9 cellular contexts compared by ENCODE assay signal in the genomic region with DNA sequence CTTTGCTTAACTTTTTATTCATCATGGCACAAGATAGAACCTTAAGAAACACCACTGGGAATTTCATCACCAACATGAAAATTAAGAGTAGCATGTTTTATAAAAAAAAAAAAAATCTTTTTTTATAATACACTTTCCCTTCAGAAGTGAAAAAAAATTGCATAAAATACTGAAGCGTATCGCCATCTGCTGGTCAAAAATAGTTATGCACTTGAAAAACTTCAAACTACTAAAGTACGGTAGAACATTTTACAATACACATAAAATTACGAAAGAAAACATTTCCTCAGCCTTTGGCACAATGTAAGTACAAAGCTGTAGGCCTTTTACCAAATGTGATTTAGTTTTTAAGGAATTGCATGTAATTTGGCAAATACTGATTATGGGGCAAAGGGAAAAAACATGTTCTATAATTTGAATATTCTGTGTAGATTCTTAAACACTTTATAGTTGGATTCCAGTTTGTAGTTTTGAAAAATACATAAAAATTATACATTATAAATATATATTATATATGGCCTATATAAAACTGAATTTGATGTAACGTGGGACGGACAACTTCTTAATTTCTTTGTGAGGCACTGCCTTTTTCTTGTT. TPM values are rescaled to one million over a fixed set of nuclear protein-coding genes. Genes with fewer than 3 reads are reported as not detected.
DNase-seq lines count a peak whose midpoint lies in the region; ATAC-seq, FAIRE-seq and TF ChIP-seq lines count a peak whose summit lies in the region.
"Had no signal": no experiment of that assay in that cellular context is flagged by ENCODE, and none has a peak within 500 bp of the region (broad histone marks: within the 10 kb centered on the region; RNA-seq: fewer than 3 reads in every experiment).

No MANE protein-coding gene starts in this region.

- H3K9me3 Mint-ChIP-seq in stimulated activated naive B cell treated with anti-CD40 and anti-IgM and Interleukin-4, amounts not matched to agents 10 μg/mL and 1 μg/mL and 100 μg/mL, for 72 hours, result no peaks in the 10 kb centered on the region

- no peaks in the 10 kb centered on the region for H4K20me1 ChIP-seq in HepG2 (ENCODE audit: insufficient read depth, low read length)

- FAIRE-seq in HepG2 (lab: Jason Lieb, UNC) (peak; percentile 73), urothelium cell line (lab: Jason Lieb, UNC) (no peak)

- H3K4me1 ChIP-seq in HepG2 (ENCODE audit: insufficient read depth, low read length), result peaks cover 8% of the 10 kb centered on the region; the same call in 1 of the 2 replicates
- H3K4me1 ChIP-seq: SJSA1 had no signal

- no peaks in the 10 kb centered on the region for H3K4me1 Mint-ChIP-seq in stimulated activated naive B cell treated with anti-CD40 and anti-IgM and Interleukin-4, amounts not matched to agents 10 μg/mL and 1 μg/mL and 100 μg/mL, for 72 hours

- BruUV-seq in HepG2 (replicated peaks; lab: Mats Ljungman, UMichigan), result no TSS peak

- TF ChIP-seq RAD21 in HepG2 (CRISPR knock-in tag; IDR thresholded peaks at IDR 0.05), result no peak

- H3K36me3 Mint-ChIP-seq in stimulated activated naive B cell treated with anti-CD40 and anti-IgM and Interleukin-4, amounts not matched to agents 10 μg/mL and 1 μg/mL and 100 μg/mL, for 72 hours, result peaks cover 2 to 3% of the 10 kb centered on the region in 2 donors

- ATAC-seq in HepG2, result no peak
- ATAC-seq in GM21526 (IDR thresholded peaks at IDR 0.05; ENCODE audit: low FRiP score, unreplicated experiment), result no peak
- no peak for ATAC-seq in stimulated activated naive B cell treated with anti-CD40 and anti-IgM and Interleukin-4, amounts not matched to agents 10 μg/mL and 1 μg/mL and 100 μg/mL, for 72 hours (replicated peaks)

- H3K27ac ChIP-seq in HepG2 (ENCODE audit: extremely low read length, insufficient read depth, low read length), result no peak overlapping the region
- H3K27ac ChIP-seq: SJSA1 had no signal

- TF ChIP-seq POLR2A in HepG2 (IDR thresholded peaks at IDR 0.05; ENCODE audit: insufficient read depth in 1 of 2, low read depth in 2 of 2, low read length in 2 of 2), result no peak

- in situ Hi-C loops in HepG2 (cut with HindIII; ENCODE audit: extremely low pct_ligation_motif_present, low pct_unique_long_range_greater_than_20kb), result loop anchor here (25.0 kb wide), 1 partner anchor 625 kb away; a partner anchor contains a TSS

- TF ChIP-seq CTCF in HepG2 (CRISPR knock-in tag; IDR thresholded peaks at IDR 0.05), result peak; percentile 34

- H3K36me3 ChIP-seq in HepG2 (replicated peaks in 1 of 2; ENCODE audit: control insufficient read depth in 1 of 2, insufficient read depth in 2 of 2, low read length in 2 of 2), result no peaks in the 10 kb centered on the region
- H3K36me3 ChIP-seq: SJSA1 had no signal

- no peak overlapping the region for H3K4me3 Mint-ChIP-seq in stimulated activated naive B cell treated with anti-CD40 and anti-IgM and Interleukin-4, amounts not matched to agents 10 μg/mL and 1 μg/mL and 100 μg/mL, for 72 hours

- DNase-seq in DMS114 treated with DMSO at 0.1 percent for 48 hours (lab: John Stamatoyannopoulos, UW; ENCODE audit: unreplicated experiment) (peak; percentile 18), HT-29 (ENCODE audit: low spot score) (peak; percentile 52), astrocyte of the hippocampus (ENCODE audit: low read depth, low spot score) (peak; percentile 54), HepG2 (ENCODE audit: low spot score) (peak; percentile 1), urothelium cell line (ENCODE audit: low spot score) (no peak)
- DNase-seq in effector CD4-positive, alpha-beta T cell, result no peak
- DNase-seq in stimulated activated naive B cell treated with anti-CD40 and anti-IgM and Interleukin-4, amounts not matched to agents 10 μg/mL and 1 μg/mL and 100 μg/mL, for 72 hours, result no peak

- no peak overlapping the region for H3K4me3 ChIP-seq in HepG2 (replicated peaks in 1 of 3; ENCODE audit: insufficient read depth in 1 of 3, low read depth in 2 of 3, low read length in 3 of 3)
- H3K4me3 ChIP-seq: SJSA1 had no signal

- H3K27me3 ChIP-seq in HepG2 (ENCODE audit: control insufficient read depth in 1 of 2, insufficient read depth in 2 of 2, low read length in 2 of 2), result no peaks in the 10 kb centered on the region
- H3K27me3 ChIP-seq: SJSA1 had no signal

- TF ChIP-seq EP300 in HepG2 (IDR thresholded peaks at IDR 0.05; ENCODE audit: low read depth in 2 of 2, low read length in 2 of 2) (no peak), HepG2 (CRISPR knock-in tag; IDR thresholded peaks at IDR 0.05; ENCODE audit: borderline replicate concordance) (no peak)

- no peaks in the 10 kb centered on the region for H3K9me3 ChIP-seq in HepG2 (ENCODE audit: low read length)
- H3K9me3 ChIP-seq: SJSA1 had no signal

- no peak overlapping the region for H2AFZ ChIP-seq in HepG2 (ENCODE audit: low read length)

- H3K79me2 ChIP-seq in HepG2 (ENCODE audit: insufficient read depth, low read length), result no peaks in the 10 kb centered on the region

- intact Hi-C loops in HepG2 (cut with micrococcal nuclease; ENCODE audit: unreplicated experiment), result loop anchor here (1.0 kb wide), 1 partner anchor 948 kb away; no protein-coding TSS in a partner anchor

- H3K9ac ChIP-seq in HepG2 (ENCODE audit: insufficient read depth, low read depth, low read length), result no peak overlapping the region

- WGBS in HepG2 (ENCODE audit: low lambda C conversion rate), result 34% methylated on average over 6 of the region's 6 CpGs

- no peak overlapping the region for H3K4me2 ChIP-seq in HepG2 (ENCODE audit: low read depth, low read length)

- POLR2A ChIA-PET in HepG2 (lab: Yijun Ruan, JAX), result no interaction called here

- CTCF ChIA-PET in HepG2 (lab: Yijun Ruan, JAX; ENCODE audit: low intra/inter-chr PET ratio, low total read pairs), result interaction anchor here (1.7 to 1.8 kb wide), 2 partner anchors 948 to 1018 kb away, joined by 7 to 21 read pairs; no protein-coding TSS in a partner anchor

- no peak overlapping the region for H3K27ac Mint-ChIP-seq in stimulated activated naive B cell treated with anti-CD40 and anti-IgM and Interleukin-4, amounts not matched to agents 10 μg/mL and 1 μg/mL and 100 μg/mL, for 72 hours

- peaks cover 0 to 12% of the 10 kb centered on the region in 2 donors for H3K27me3 Mint-ChIP-seq in stimulated activated naive B cell treated with anti-CD40 and anti-IgM and Interleukin-4, amounts not matched to agents 10 μg/mL and 1 μg/mL and 100 μg/mL, for 72 hours

TF ChIP-seq in HepG2, 621 proteins besides CTCF, POLR2A, EP300 and RAD21:
- TF ChIP-seq STAG1 (CRISPR knock-in tag; IDR thresholded peaks at IDR 0.05) (peak; percentile 26; the same call in 1 of the 2 replicates), ZNF263 (CRISPR knock-in tag; IDR thresholded peaks at IDR 0.05) (no peak), SMC3 (IDR thresholded peaks at IDR 0.05; ENCODE audit: low read length) (peak; percentile 48; the same call in 1 of the 2 replicates), FOSL2 (CRISPR knock-in tag; IDR thresholded peaks at IDR 0.05) (no peak), ATRX (CRISPR knock-in tag; IDR thresholded peaks at IDR 0.05; ENCODE audit: borderline replicate concordance) (no peak), SP1 (IDR thresholded peaks at IDR 0.05) (no peak), SP1 (CRISPR knock-in tag; IDR thresholded peaks at IDR 0.05) (no peak)

RNA-seq across cellular contexts. Expression of a gene that starts 26.5 kb away (rescaled TPM):
- total RNA-seq in HT-29 (2014; rRNA removed; shearing (Covaris generic)), result 12.7 and 14.0 TPM in 2 replicates
- 16.7 and 28.6 TPM in 2 replicates for total RNA-seq in HepG2 (2016; rRNA removed; fragmentation: Illumina TruSeq; extraction: Trizol)
- total RNA-seq in HepG2 (2016; cell fraction: cytosol; rRNA removed; fragmentation: Illumina TruSeq; extraction: Trizol; ENCODE audit: low read depth), result 4.0 and 4.5 TPM in 2 replicates
- total RNA-seq in HepG2 (2016; cell fraction: insoluble cytoplasmic fraction; rRNA removed; fragmentation: Illumina TruSeq; extraction: Trizol), result 16.8 and 26.4 TPM in 2 replicates
- total RNA-seq in HepG2 (2016; cell fraction: membrane; rRNA removed; fragmentation: Illumina TruSeq; extraction: Trizol), result 9.5 and 14.0 TPM in 2 replicates
- 8.1 and 9.8 TPM in 2 replicates for total RNA-seq in HepG2 (2016; cell fraction: nucleus; rRNA removed; fragmentation: Illumina TruSeq; extraction: Trizol)
- 12.5 and 15.4 TPM in 2 replicates for polyA plus RNA-seq in HepG2 (2011; rRNA removed)
- polyA plus RNA-seq in HepG2 (2011; cell fraction: cytosol; rRNA removed), result 10.4 and 15.3 TPM in 2 replicates
- 3.2 and 4.7 TPM in 2 replicates for polyA plus RNA-seq in HepG2 (2011; cell fraction: nucleus; rRNA removed)
- 23.5 and 24.6 TPM in 2 replicates for polyA plus RNA-seq in HepG2 (2012)
- 7.0 and 10.8 TPM in 2 replicates for polyA plus RNA-seq in HepG2 (2016; cell fraction: cytosol; fragmentation: Illumina TruSeq; extraction: Trizol; ENCODE audit: low read depth)
- polyA plus RNA-seq in HepG2 (2016; cell fraction: insoluble cytoplasmic fraction; fragmentation: Illumina TruSeq; extraction: Trizol; ENCODE audit: low read depth), result 42.3 and 43.1 TPM in 2 replicates
- polyA plus RNA-seq in HepG2 (2016; cell fraction: membrane; fragmentation: Illumina TruSeq; extraction: Trizol; ENCODE audit: low read depth), result 10.8 and 13.1 TPM in 2 replicates
- 17.0 and 18.5 TPM in 2 replicates for polyA plus RNA-seq in HepG2 (2016; cell fraction: nucleus; fragmentation: Illumina TruSeq; extraction: Trizol; ENCODE audit: insufficient read depth, low read depth)
- 8.2 and 36.9 TPM in 2 replicates for polyA minus RNA-seq in HepG2 (2011; rRNA and poly(A)+ RNA removed; ENCODE audit: low replicate concordance)
- polyA minus RNA-seq in HepG2 (2011; cell fraction: cytosol; rRNA and poly(A)+ RNA removed), result 5.6 and 7.8 TPM in 2 replicates
- polyA minus RNA-seq in HepG2 (2011; cell fraction: nucleus; rRNA and poly(A)+ RNA removed), result 4.1 and 5.2 TPM in 2 replicates

Comparison
In these comparisons a context has a peak if more than half of its experiments do, and no peak if none do; other contexts are left out.
1. DNase-seq: peak in DMS114 treated with DMSO at 0.1 percent for 48 hours (single experiment), HT-29 (single experiment), astrocyte of the hippocampus (single experiment) and HepG2 (single experiment); none in urothelium cell line (single experiment), effector CD4-positive, alpha-beta T cell (single experiment) and stimulated activated naive B cell treated with anti-CD40 and anti-IgM and Interleukin-4, amounts not matched to agents 10 μg/mL and 1 μg/mL and 100 μg/mL, for 72 hours (single experiment).